In genomic region chr3:161630791-161631190, GRCh38 we compare ENCODE assay signal across 20 cellular contexts.
DNase-seq lines count a peak whose midpoint lies in the region; ATAC-seq and TF ChIP-seq lines count a peak whose summit lies in the region.
"Had no signal": no experiment of that assay in that cellular context is flagged by ENCODE, and none has a peak within 500 bp of the region (broad histone marks: within the 10 kb centered on the region; RNA-seq: fewer than 3 reads in every experiment).

No MANE protein-coding gene starts in this region.

- no peaks in the 10 kb centered on the region for H3K79me2 ChIP-seq in DND-41 (ENCODE audit: insufficient read depth, low read length)

- H3K9me3 ChIP-seq in DND-41 (ENCODE audit: insufficient read depth, low read length, severe bottlenecking) = no peaks in the 10 kb centered on the region

- no peak for TF ChIP-seq POLR2A in NB4 (IDR thresholded peaks at IDR 0.05; ENCODE audit: extremely low read depth, insufficient read length)

- no peak overlapping the region for H3K27ac Mint-ChIP-seq in glutamatergic neuron (ENCODE audit: unreplicated experiment)
- H3K27ac Mint-ChIP-seq: CD8-positive, alpha-beta T cell; IgD-negative memory B cell; immature natural killer cell; natural killer cell had no signal

- no peak overlapping the region for H3K4me2 ChIP-seq in DND-41 (ENCODE audit: insufficient read depth, low read length)

- H3K4me3 ChIP-seq in DND-41 (ENCODE audit: low read depth in 1 of 2, low read length in 2 of 2) = no peak overlapping the region
- H3K4me3 ChIP-seq in NB4 (ENCODE audit: low read depth, low read length) = no peak overlapping the region

- no peaks in the 10 kb centered on the region for H3K27me3 ChIP-seq in DND-41 (ENCODE audit: insufficient read depth, low read length, poor library complexity)

- H3K4me1 Mint-ChIP-seq in glutamatergic neuron (ENCODE audit: low read depth, unreplicated experiment) = no peaks in the 10 kb centered on the region
- H3K4me1 Mint-ChIP-seq: IgD-negative memory B cell, immature natural killer cell, natural killer cell had no signal

- no peak for TF ChIP-seq CTCF in DND-41 (IDR thresholded peaks at IDR 0.05; ENCODE audit: borderline replicate concordance, extremely low read depth, low read length, poor library complexity, severe bottlenecking)
- no peak for TF ChIP-seq CTCF in NB4 (IDR thresholded peaks at IDR 0.05; ENCODE audit: low read depth, low read length)
- TF ChIP-seq CTCF in glutamatergic neuron (IDR thresholded peaks at IDR 0.05; ENCODE audit: partially characterized antibody, unreplicated experiment) = no peak

- no peaks in the 10 kb centered on the region for H3K36me3 Mint-ChIP-seq in glutamatergic neuron (ENCODE audit: unreplicated experiment)
- H3K36me3 Mint-ChIP-seq: CD8-positive, alpha-beta T cell; IgD-negative memory B cell; immature natural killer cell; natural killer cell had no signal

- no peaks in the 10 kb centered on the region for H3K27me3 Mint-ChIP-seq in glutamatergic neuron (ENCODE audit: unreplicated experiment)
- H3K27me3 Mint-ChIP-seq: IgD-negative memory B cell had no signal

- no peak overlapping the region for H3K4me3 Mint-ChIP-seq in glutamatergic neuron (ENCODE audit: unreplicated experiment)
- H3K4me3 Mint-ChIP-seq: CD8-positive, alpha-beta T cell; IgD-negative memory B cell; immature natural killer cell; natural killer cell had no signal

- DNase-seq in DND-41 (peak; percentile 20), NB4 (ENCODE audit: low read depth) (peak; percentile 9), amniotic epithelial cell (ENCODE audit: low read depth) (peak; percentile 21), iPS-NIHi11 (ENCODE audit: low spot score) (peak; percentile 17), DMS114 treated with DMSO at 0.1 percent for 48 hours (lab: John Stamatoyannopoulos, UW; ENCODE audit: unreplicated experiment) (no peak), glutamatergic neuron (no peak), cortex of kidney (lab: John Stamatoyannopoulos, UW) (no peak), NCI-H1417 (lab: John Stamatoyannopoulos, UW) (no peak)
- DNase-seq: activated naive CD4-positive, alpha-beta T cell treated with Interleukin-2 at 50 U/mL for 16 hours; activated T-cell treated with anti-CD3 and anti-CD28 coated beads for 4 hours; CD8-positive, alpha-beta T cell; erythroblast; immature natural killer cell; natural killer cell; NCI-H1048; NCI-H2081 treated with DMSO at 0.1 percent for 48 hours; NCI-H510A; posterior cingulate gyrus; stimulated activated CD4-positive, alpha-beta T cell treated with anti-CD3 and anti-CD28 coated beads, Interleukin-4, amount 100 ng/mL, for 1 hour had no signal

- no peaks in the 10 kb centered on the region for H4K20me1 ChIP-seq in DND-41 (ENCODE audit: insufficient read depth, low read length)

- no peaks in the 10 kb centered on the region for H3K9me3 Mint-ChIP-seq in glutamatergic neuron (ENCODE audit: unreplicated experiment)

- H3K36me3 ChIP-seq in DND-41 (ENCODE audit: insufficient read depth, low read length) = no peaks in the 10 kb centered on the region

- H3K27ac ChIP-seq in DND-41 (ENCODE audit: low read length) = no peak overlapping the region

- no peak overlapping the region for H2AFZ ChIP-seq in DND-41 (ENCODE audit: low read depth, low read length)

- ATAC-seq in DND-41 (ENCODE audit: insufficient read depth, low read depth) = no peak
- ATAC-seq: CD8-positive, alpha-beta T cell; natural killer cell had no signal

- no peaks in the 10 kb centered on the region for H3K4me1 ChIP-seq in DND-41 (ENCODE audit: insufficient read depth, low read length)

- no peak overlapping the region for H3K9ac ChIP-seq in DND-41 (ENCODE audit: low read depth, low read length)

Comparison
In these comparisons a context has a peak if more than half of its experiments do, and no peak if none do; other contexts are left out.
1. DNase-seq: peak in DND-41 (single experiment), NB4 (single experiment), amniotic epithelial cell (single experiment) and iPS-NIHi11 (single experiment); none in DMS114 treated with DMSO at 0.1 percent for 48 hours (single experiment), glutamatergic neuron (single experiment), cortex of kidney (single experiment) and NCI-H1417 (0 of 3).